8 cellular contexts compared by ENCODE assay signal in the genomic region with DNA sequence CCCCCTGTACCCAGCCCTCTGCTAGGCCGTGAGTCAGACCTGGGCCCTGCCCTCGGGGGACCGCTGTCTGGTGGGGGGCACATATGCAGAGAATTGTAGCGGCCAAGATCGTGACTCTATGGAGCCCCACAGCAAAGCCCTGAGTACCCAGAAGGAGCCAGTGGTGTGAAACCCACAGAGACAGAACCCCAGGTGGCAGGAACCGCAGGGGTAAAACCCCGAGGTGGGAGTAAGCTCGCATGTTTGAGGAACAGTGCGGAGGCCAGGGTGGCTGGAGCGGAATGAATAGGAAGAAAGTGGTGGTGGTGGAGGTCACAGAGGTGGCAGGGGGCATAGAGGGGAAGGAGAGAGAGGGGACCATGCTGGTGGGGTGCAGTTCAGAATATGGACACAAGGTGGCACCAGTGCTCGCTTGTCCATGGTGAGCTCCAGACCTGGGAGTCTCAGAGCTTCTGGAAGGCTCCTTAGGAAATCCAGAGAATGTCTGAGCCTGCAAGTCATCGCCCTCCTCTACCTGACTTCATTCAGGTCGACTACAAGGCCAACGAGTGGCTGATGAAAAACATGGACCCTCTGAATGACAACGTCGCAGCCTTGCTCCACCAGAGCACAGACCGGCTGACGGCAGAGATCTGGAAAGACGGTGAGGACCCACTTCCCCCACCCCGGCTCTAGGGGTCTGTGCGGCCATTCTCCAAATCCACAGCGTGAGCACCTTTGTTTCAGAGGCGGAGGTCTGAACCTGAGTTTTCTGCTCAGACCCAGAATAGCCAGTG. TPM values are rescaled to one million over a fixed set of nuclear protein-coding genes. Genes with fewer than 3 reads are reported as not detected.
DNase-seq lines count a peak whose midpoint lies in the region; ATAC-seq and TF ChIP-seq lines count a peak whose summit lies in the region.

No MANE protein-coding gene starts in this region.

- DNase-seq in BE2C (peak; percentile 48), HL-60 (ENCODE audit: low read depth in 1 of 2, low spot score in 1 of 2) (peak in 1 of 2 experiments; percentile 10), glomerular visceral epithelial cell (ENCODE audit: extremely low spot score) (peak; percentile 11), coronary artery (ENCODE audit: low spot score) (no peak)
- DNase-seq in activated CD8-positive, alpha-beta memory T cell treated with anti-CD3 and anti-CD28 coated beads, Interleukin-2, amount 50 U/mL, for 4 hours = peak; percentile 37
- DNase-seq in stimulated activated CD4-positive, alpha-beta T cell treated with anti-CD3 and anti-CD28 coated beads, Interleukin-4, amount 100 ng/mL, for 4 hours = peak; percentile 13 to 40
- no peak for DNase-seq in effector CD8-positive, alpha-beta T cell (lab: John Stamatoyannopoulos, UW)

- ATAC-seq in GM18502 (IDR thresholded peaks at IDR 0.05; ENCODE audit: poor library complexity, unreplicated experiment) = no peak

- H3K4me1 ChIP-seq in BE2C = no peaks in the 10 kb centered on the region

- H3K27me3 ChIP-seq in BE2C = no peaks in the 10 kb centered on the region
- no peaks in the 10 kb centered on the region for H3K27me3 ChIP-seq in HL-60 (ENCODE audit: insufficient read depth, poor library complexity, severe bottlenecking)

- TF ChIP-seq CTCF in BE2C (IDR thresholded peaks at IDR 0.05; ENCODE audit: low read depth, low read length) (peak; percentile 75), HL-60 (IDR thresholded peaks at IDR 0.05; ENCODE audit: insufficient read depth, low read length) (peak; percentile 73), coronary artery (IDR thresholded peaks at IDR 0.05) (no peak)

- no peaks in the 10 kb centered on the region; the same call in 1 of the 2 replicates for H3K9me3 ChIP-seq in BE2C

- H3K27ac ChIP-seq in HL-60 (replicated peaks) (no peak overlapping the region), coronary artery (no peak overlapping the region)

- H3K4me3 ChIP-seq in BE2C (ENCODE audit: low read depth, low read length) (no peak overlapping the region), HL-60 (replicated peaks; ENCODE audit: insufficient read depth, low read length) (no peak overlapping the region), coronary artery (no peak overlapping the region)

- no peaks in the 10 kb centered on the region for H3K36me3 ChIP-seq in BE2C

RNA-seq across cellular contexts. Expression of gene MYH14, which starts 48.9 kb away (rescaled TPM):
- not detected for polyA plus RNA-seq in BE2C (2012; ENCODE audit: insufficient read depth, insufficient read length, low read depth)

Comparison
In these comparisons a context has a peak if more than half of its experiments do, and no peak if none do; other contexts are left out.
1. DNase-seq: peak in BE2C (single experiment), activated CD8-positive, alpha-beta memory T cell treated with anti-CD3 and anti-CD28 coated beads, Interleukin-2, amount 50 U/mL, for 4 hours (single experiment), glomerular visceral epithelial cell (single experiment) and stimulated activated CD4-positive, alpha-beta T cell treated with anti-CD3 and anti-CD28 coated beads, Interleukin-4, amount 100 ng/mL, for 4 hours (2 of 2); none in coronary artery (single experiment) and effector CD8-positive, alpha-beta T cell (single experiment).